In genomic region chr20:37500311-37500710, GRCh38 we compare ENCODE assay signal across 16 cellular contexts. TPM values are rescaled to one million over a fixed set of nuclear protein-coding genes. Genes with fewer than 3 reads are reported as not detected.
A peak's percentile ranks its signal among the peaks of the same experiment; 100 is the strongest.
DNase-seq lines count a peak whose midpoint lies in the region; FAIRE-seq and TF ChIP-seq lines count a peak whose summit lies in the region.
"Had no signal": no experiment of that assay in that cellular context is flagged by ENCODE, and none has a peak within 500 bp of the region (broad histone marks: within the 10 kb centered on the region; RNA-seq: fewer than 3 reads in every experiment).

No MANE protein-coding gene starts in this region.

- no peak for DNase-seq in GM12891 (ENCODE audit: insufficient read length, low spot score)
- DNase-seq in NCI-H1930 (lab: John Stamatoyannopoulos, UW), result peak; percentile 82 to 88
- peak; percentile 94 for DNase-seq in NCI-H748 (lab: John Stamatoyannopoulos, UW; ENCODE audit: unreplicated experiment)
- peak; percentile 49 for DNase-seq in mesenteric fat pad (ENCODE audit: low spot score)
- DNase-seq in NAMALWA (ENCODE audit: low spot score), result no peak
- DNase-seq in NCI-H82 (lab: John Stamatoyannopoulos, UW), result no peak
- no peak for DNase-seq in GM13976 (ENCODE audit: low spot score)
- DNase-seq: AML-193; Calu3; CD4-positive, CD25-positive, alpha-beta regulatory T cell; DMS79 treated with DMSO at 0.1 percent for 48 hours; GDM1; MG63; NCI-H2081 treated with DMSO at 0.1 percent for 48 hours; PC-3 had no signal

- TF ChIP-seq CTCF in GM13976 (IDR thresholded peaks at IDR 0.05; ENCODE audit: borderline replicate concordance, control extremely low read depth, extremely low read depth, insufficient read depth, missing control alignments), result no peak

- no peak for TF ChIP-seq POLR2A in GM12891 (IDR thresholded peaks at IDR 0.05; ENCODE audit: low read depth, low read length)

- in situ Hi-C loops in GM13976 (cut with MboI; ENCODE audit: low sequenced_read_pairs, unreplicated experiment), result no loop called here

- FAIRE-seq in GM12891 (lab: Jason Lieb, UNC), result peak; percentile 55

TF ChIP-seq in GM12891, 5 proteins besides CTCF, POLR2A, EP300 and RAD21:
- TF ChIP-seq PAX5 (IDR thresholded peaks at IDR 0.05; ENCODE audit: insufficient read depth, low read length, severe bottlenecking) (no peak), POLR2AphosphoS5 (IDR thresholded peaks at IDR 0.05; ENCODE audit: low read depth, low read length) (no peak), POU2F2 (IDR thresholded peaks at IDR 0.05; ENCODE audit: low read depth, low read length) (no peak), TAF1 (IDR thresholded peaks at IDR 0.05; ENCODE audit: low read depth, low read length) (no peak), SPI1 (IDR thresholded peaks at IDR 0.05; ENCODE audit: low read depth, low read length) (no peak)

RNA-seq across cellular contexts. Expression of gene NNAT, which starts 20.7 kb away (rescaled TPM):
- 2.8 TPM for polyA plus RNA-seq in GM12891 (2012; ENCODE audit: low read depth, missing spikeins)
- 27.3 TPM for total RNA-seq in mesenteric fat pad
- total RNA-seq: Calu3; CD4-positive, CD25-positive, alpha-beta regulatory T cell; NCI-H460; PC-3 had no signal
- polyA plus RNA-seq: CD4-positive, CD25-positive, alpha-beta regulatory T cell had no signal

RNA-seq across cellular contexts. Expression of gene BLCAP, which starts 27.4 kb away (rescaled TPM):
- 27.5 TPM for polyA plus RNA-seq in GM12891 (2012; ENCODE audit: low read depth, missing spikeins)
- 148 TPM for total RNA-seq in mesenteric fat pad

Comparison
In these comparisons a context has a peak if more than half of its experiments do, and no peak if none do; other contexts are left out.
1. DNase-seq: peak in NCI-H1930 (2 of 2), NCI-H748 (single experiment) and mesenteric fat pad (single experiment); none in GM12891 (single experiment), NAMALWA (single experiment), NCI-H82 (single experiment) and GM13976 (single experiment).